1 cellular context compared by ENCODE assay signal in genomic region chr4:37981844-37982720, GRCh38.
TF ChIP-seq lines count a peak whose summit lies in the region.

No MANE protein-coding gene starts in this region.

TF ChIP-seq in GM23338, 12 proteins besides CTCF, POLR2A, EP300 and RAD21 (continued from another document):
- no peak for TF ChIP-seq ZNF462 (CRISPR knock-in tag; IDR thresholded peaks at IDR 0.05)
- TF ChIP-seq ZNF331 (CRISPR knock-in tag; IDR thresholded peaks at IDR 0.05; ENCODE audit: low read depth), result no peak
- no peak for TF ChIP-seq NANOG (IDR thresholded peaks at IDR 0.05; ENCODE audit: borderline replicate concordance)
- no peak for TF ChIP-seq ETS1 (IDR thresholded peaks at IDR 0.05)
- TF ChIP-seq POLR2AphosphoS5 (IDR thresholded peaks at IDR 0.05; ENCODE audit: low read depth), result no peak
- TF ChIP-seq, protein P1, sequence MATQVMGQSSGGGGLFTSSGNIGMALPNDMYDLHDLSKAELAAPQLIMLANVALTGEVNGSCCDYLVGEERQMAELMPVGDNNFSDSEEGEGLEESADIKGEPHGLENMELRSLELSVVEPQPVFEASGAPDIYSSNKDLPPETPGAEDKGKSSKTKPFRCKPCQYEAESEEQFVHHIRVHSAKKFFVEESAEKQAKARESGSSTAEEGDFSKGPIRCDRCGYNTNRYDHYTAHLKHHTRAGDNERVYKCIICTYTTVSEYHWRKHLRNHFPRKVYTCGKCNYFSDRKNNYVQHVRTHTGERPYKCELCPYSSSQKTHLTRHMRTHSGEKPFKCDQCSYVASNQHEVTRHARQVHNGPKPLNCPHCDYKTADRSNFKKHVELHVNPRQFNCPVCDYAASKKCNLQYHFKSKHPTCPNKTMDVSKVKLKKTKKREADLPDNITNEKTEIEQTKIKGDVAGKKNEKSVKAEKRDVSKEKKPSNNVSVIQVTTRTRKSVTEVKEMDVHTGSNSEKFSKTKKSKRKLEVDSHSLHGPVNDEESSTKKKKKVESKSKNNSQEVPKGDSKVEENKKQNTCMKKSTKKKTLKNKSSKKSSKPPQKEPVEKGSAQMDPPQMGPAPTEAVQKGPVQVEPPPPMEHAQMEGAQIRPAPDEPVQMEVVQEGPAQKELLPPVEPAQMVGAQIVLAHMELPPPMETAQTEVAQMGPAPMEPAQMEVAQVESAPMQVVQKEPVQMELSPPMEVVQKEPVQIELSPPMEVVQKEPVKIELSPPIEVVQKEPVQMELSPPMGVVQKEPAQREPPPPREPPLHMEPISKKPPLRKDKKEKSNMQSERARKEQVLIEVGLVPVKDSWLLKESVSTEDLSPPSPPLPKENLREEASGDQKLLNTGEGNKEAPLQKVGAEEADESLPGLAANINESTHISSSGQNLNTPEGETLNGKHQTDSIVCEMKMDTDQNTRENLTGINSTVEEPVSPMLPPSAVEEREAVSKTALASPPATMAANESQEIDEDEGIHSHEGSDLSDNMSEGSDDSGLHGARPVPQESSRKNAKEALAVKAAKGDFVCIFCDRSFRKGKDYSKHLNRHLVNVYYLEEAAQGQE (IDR thresholded peaks at IDR 0.05; ENCODE audit: unreplicated experiment), result no peak
- no peak for TF ChIP-seq CREB1 (CRISPR knock-in tag; IDR thresholded peaks at IDR 0.05; ENCODE audit: low read depth)
TF ChIP-seq in GM23338: peak in this region for 0.
